24 cellular contexts compared by ENCODE assay signal in genomic region chrX:18883961-18884765, GRCh38.
DNase-seq lines count a peak whose midpoint lies in the region; ATAC-seq and TF ChIP-seq lines count a peak whose summit lies in the region.
"Had no signal": no experiment of that assay in that cellular context is flagged by ENCODE, and none has a peak within 500 bp of the region (broad histone marks: within the 10 kb centered on the region; RNA-seq: fewer than 3 reads in every experiment).

No MANE protein-coding gene starts in this region.

- H3K27ac ChIP-seq in heart right ventricle (peak overlapping the region in 7 of 10 donors; percentile 31 to 91 (median 68)), hepatocyte (peak overlapping the region; percentile 76)
- H3K27ac ChIP-seq: BLaER1 treated with 17β-estradiol and CSF1 and Interleukin-3, amounts not matched to agents 10 nM and 100 nM; testis had no signal

- H3K9me2 ChIP-seq in hepatocyte (replicated peaks; ENCODE audit: insufficient read depth) = no peaks in the 10 kb centered on the region

- no peaks in the 10 kb centered on the region for H3K27me3 Mint-ChIP-seq in type B pancreatic cell
- H3K27me3 Mint-ChIP-seq: activated CD4-positive, alpha-beta T cell treated with anti-CD3 and anti-CD28 coated beads for 36 hours; activated naive CD8-positive, alpha-beta T cell treated with anti-CD3 and anti-CD28 coated beads, Interleukin-2, amount 50 U/mL, for 24 hours; IgD-negative memory B cell had no signal

- no peaks in the 10 kb centered on the region for H3K9me3 Mint-ChIP-seq in type B pancreatic cell
- H3K9me3 Mint-ChIP-seq: activated naive CD8-positive, alpha-beta T cell treated with anti-CD3 and anti-CD28 coated beads, Interleukin-2, amount 50 U/mL, for 24 hours; GM23338; T-helper 2 cell treated with Interferon-gamma antibody and Interleukin-4, amounts not matched to agents 5 μg/mL and 100 μg/mL, for 36 hours had no signal

- no peaks in the 10 kb centered on the region for H3K36me3 Mint-ChIP-seq in type B pancreatic cell

- no peak overlapping the region for H3K4me3 ChIP-seq in heart right ventricle
- no peak overlapping the region for H3K4me3 ChIP-seq in H7 (ENCODE audit: insufficient read depth, low read depth, low read length)
- no peak overlapping the region for H3K4me3 ChIP-seq in hepatocyte
- H3K4me3 ChIP-seq: BLaER1 treated with 17β-estradiol and CSF1 and Interleukin-3, amounts not matched to agents 10 nM and 100 nM; GM23338; testis had no signal

- H2AFZ ChIP-seq in hepatocyte = no peak overlapping the region
- H2AFZ ChIP-seq: GM23338 had no signal

- H3K36me3 ChIP-seq in heart right ventricle (no peaks in the 10 kb centered on the region), H7 (replicated peaks; ENCODE audit: control insufficient read depth, insufficient read depth, low read length) (no peaks in the 10 kb centered on the region), hepatocyte (replicated peaks; ENCODE audit: insufficient read depth, low read depth) (no peaks in the 10 kb centered on the region)
- H3K36me3 ChIP-seq: BLaER1 treated with 17β-estradiol and CSF1 and Interleukin-3, amounts not matched to agents 10 nM and 100 nM had no signal

- H3K4me1 ChIP-seq in heart right ventricle (peaks cover 0 to 29% (median 24%) of the 10 kb centered on the region in 9 donors), hepatocyte (ENCODE audit: insufficient read depth) (peaks cover 20% of the 10 kb centered on the region)

- H3K27ac Mint-ChIP-seq in type B pancreatic cell = peak overlapping the region; percentile 33
- H3K27ac Mint-ChIP-seq: activated CD8-positive, alpha-beta T cell treated with anti-CD3 and anti-CD28 coated beads, Interleukin-2, amount 10 ng/mL, durations not matched to agents 7 days and 5 days; GM23338; T-helper 2 cell treated with Interferon-gamma antibody and Interleukin-4, amounts not matched to agents 5 μg/mL and 100 μg/mL, for 36 hours had no signal

- H3K9me3 ChIP-seq in heart right ventricle (no peaks in the 10 kb centered on the region), hepatocyte (ENCODE audit: low read depth) (no peaks in the 10 kb centered on the region)
- H3K9me3 ChIP-seq: testis had no signal

- 65 to 75% methylated on average over 16 of the region's 16 CpGs for WGBS in heart right ventricle, 2 donors
- 77% methylated on average over 16 of the region's 16 CpGs for WGBS in hepatocyte (ENCODE audit: low lambda C conversion rate, missing lambda C conversion rate)

- H3K4me3 Mint-ChIP-seq in type B pancreatic cell = no peak overlapping the region
- H3K4me3 Mint-ChIP-seq: activated CD4-positive, alpha-beta T cell treated with anti-CD3 and anti-CD28 coated beads for 36 hours; activated CD8-positive, alpha-beta T cell treated with anti-CD3 and anti-CD28 coated beads, Interleukin-2, amount 10 ng/mL, durations not matched to agents 7 days and 5 days; activated naive CD8-positive, alpha-beta T cell treated with anti-CD3 and anti-CD28 coated beads, Interleukin-2, amount 50 U/mL, for 24 hours; GM23338; T-helper 2 cell treated with Interferon-gamma antibody and Interleukin-4, amounts not matched to agents 5 μg/mL and 100 μg/mL, for 36 hours had no signal

- H4K20me1 ChIP-seq in hepatocyte (ENCODE audit: insufficient read depth, poor library complexity, severe bottlenecking) = no peaks in the 10 kb centered on the region

- H3K4me2 ChIP-seq in hepatocyte = no peak overlapping the region
- H3K4me2 ChIP-seq: GM23338 had no signal

- no peaks in the 10 kb centered on the region for H3K27me3 ChIP-seq in heart right ventricle
- no peaks in the 10 kb centered on the region for H3K27me3 ChIP-seq in H7 (ENCODE audit: control insufficient read depth, insufficient read depth, low read length)
- no peaks in the 10 kb centered on the region for H3K27me3 ChIP-seq in hepatocyte
- H3K27me3 ChIP-seq: testis had no signal

- intact Hi-C loops in heart right ventricle (cut with DNase I) = loop anchor here in 2 of 10 donors (10.0 kb wide), 1 partner anchor 209 kb away; the partner anchor contains the start of gene RS1 (in 2 of the 2)
- intact Hi-C loops in left ventricle myocardium superior (cut with micrococcal nuclease) = no loop called here

- no peak for DNase-seq in heart right ventricle
- no peak for DNase-seq in left ventricle myocardium superior
- peak; percentile 28 for DNase-seq in H7
- no peak for DNase-seq in hepatocyte (ENCODE audit: low spot score)
- no peak for DNase-seq in type B pancreatic cell (ENCODE audit: extremely low spot score, unreplicated experiment)
- no peak for DNase-seq in COLO668 (lab: John Stamatoyannopoulos, UW; ENCODE audit: unreplicated experiment)
- no peak for DNase-seq in mucosa of gallbladder (ENCODE audit: low spot score)
- DNase-seq: ACHN; activated CD4-positive, alpha-beta T cell treated with anti-CD3 and anti-CD28 coated beads for 36 hours; activated CD8-positive, alpha-beta T cell treated with anti-CD3 and anti-CD28 coated beads, Interleukin-2, amount 10 ng/mL, durations not matched to agents 7 days and 5 days; activated naive CD8-positive, alpha-beta T cell treated with anti-CD3 and anti-CD28 coated beads, Interleukin-2, amount 50 U/mL, for 24 hours; mammary epithelial cell; NCI-H1092 treated with DMSO at 0.1 percent for 48 hours; NCI-H187; NCI-H2171 treated with DMSO at 0.1 percent for 48 hours; NCI-H524; SHP77 treated with DMSO at 0.1 percent for 48 hours; stimulated activated CD4-positive, alpha-beta T cell treated with anti-CD3 and anti-CD28 coated beads, Interleukin-15, amount 100 ng/mL, for 24 hours; stimulated activated naive CD4-positive, alpha-beta T cell; testis had no signal

- ATAC-seq in heart right ventricle (no peak), left ventricle myocardium superior (no peak)
- ATAC-seq: activated CD4-positive, alpha-beta T cell treated with anti-CD3 and anti-CD28 coated beads for 36 hours; activated CD8-positive, alpha-beta T cell treated with anti-CD3 and anti-CD28 coated beads, Interleukin-2, amount 10 ng/mL, durations not matched to agents 7 days and 5 days; activated naive CD8-positive, alpha-beta T cell treated with anti-CD3 and anti-CD28 coated beads, Interleukin-2, amount 50 U/mL, for 24 hours; GM23338 had no signal

- TF ChIP-seq CTCF in heart right ventricle (IDR thresholded peaks at IDR 0.05) (no peak), hepatocyte (IDR thresholded peaks at IDR 0.05; ENCODE audit: poor library complexity) (no peak), type B pancreatic cell (conservative IDR thresholded peaks at IDR 0.05) (no peak)

- H3K4me1 Mint-ChIP-seq in type B pancreatic cell (ENCODE audit: unreplicated experiment) = peaks cover 15% of the 10 kb centered on the region

- H3K79me2 ChIP-seq in hepatocyte = no peaks in the 10 kb centered on the region
